ENCODE assay signal across 11 cellular contexts in genomic region chr5:154370119-154370518, GRCh38.
DNase-seq lines count a peak whose midpoint lies in the region; FAIRE-seq and TF ChIP-seq lines count a peak whose summit lies in the region.
"Had no signal": no experiment of that assay in that cellular context is flagged by ENCODE, and none has a peak within 500 bp of the region (broad histone marks: within the 10 kb centered on the region; RNA-seq: fewer than 3 reads in every experiment).

No MANE protein-coding gene starts in this region.

- no peaks in the 10 kb centered on the region for H3K9me3 ChIP-seq in skeletal muscle satellite cell (replicated peaks; ENCODE audit: low read length)
- H3K9me3 ChIP-seq: breast epithelium had no signal

- H3K4me1 ChIP-seq in skeletal muscle satellite cell (ENCODE audit: control insufficient read depth, insufficient read depth, low read length): peaks cover 75% of the 10 kb centered on the region
- H3K4me1 ChIP-seq: breast epithelium had no signal

- peak overlapping the region; percentile 5 for H3K9ac ChIP-seq in skeletal muscle satellite cell (ENCODE audit: low read depth, low read length)

- CTCF ChIA-PET in RWPE1 (lab: Yijun Ruan, JAX): interaction anchor here (0.5 kb wide), 1 partner anchor 605 kb away, joined by 3 read pairs; no protein-coding TSS in a partner anchor

- peak; percentile 15 for FAIRE-seq in H54 (lab: Jason Lieb, UNC)

- H3K4me3 ChIP-seq in fibroblast of mammary gland (ENCODE audit: control insufficient read depth, low read depth, low read length) (no peak overlapping the region), skeletal muscle satellite cell (ENCODE audit: low read length) (no peak overlapping the region)
- H3K4me3 ChIP-seq: breast epithelium had no signal

- H3K4me2 ChIP-seq in skeletal muscle satellite cell (ENCODE audit: low read length): peak overlapping the region; percentile 8

- no peak for TF ChIP-seq POLR2A in H54 (IDR thresholded peaks at IDR 0.05; ENCODE audit: low read depth, low read length)
- TF ChIP-seq POLR2A in erythroblast (IDR thresholded peaks at IDR 0.05; ENCODE audit: low read length): no peak

- H3K27ac ChIP-seq in RWPE1: peak overlapping the region; percentile 96

- in situ Hi-C loops in KBM-7 (cut with MboI; ENCODE audit: low pct_unique_long_range_greater_than_20kb, low sequenced_read_pairs): no loop called here

- TF ChIP-seq CTCF in RWPE1 (conservative IDR thresholded peaks at IDR 0.05; ENCODE audit: low read depth) (no peak), fibroblast of mammary gland (conservative IDR thresholded peaks at IDR 0.05; ENCODE audit: control insufficient read depth, insufficient read depth, low read depth, low read length) (no peak)

- DNase-seq in H54 (ENCODE audit: insufficient read length, low spot score): peak; percentile 44
- DNase-seq in RWPE1 (ENCODE audit: low spot score): no peak
- peak; percentile 61 for DNase-seq in fibroblast of mammary gland (ENCODE audit: low read depth)
- no peak for DNase-seq in erythroblast (lab: John Stamatoyannopoulos, UW)
- DNase-seq in NCI-H69 (lab: John Stamatoyannopoulos, UW): no peak
- DNase-seq in KBM-7: no peak
- no peak for DNase-seq in stimulated activated CD4-positive, alpha-beta T cell treated with anti-CD3 and anti-CD28 coated beads, Interleukin-12 subunit alpha, Interleukin-12 subunit beta, amount 100 ng/mL, for 4 hours
- DNase-seq: activated CD4-positive, alpha-beta T cell treated with anti-CD3 and anti-CD28 coated beads for 4 hours; CD8-positive, alpha-beta T cell had no signal

- H3K36me3 ChIP-seq in skeletal muscle satellite cell (ENCODE audit: insufficient read depth, low read length): no peaks in the 10 kb centered on the region
- H3K36me3 ChIP-seq: breast epithelium had no signal

- H3K27me3 ChIP-seq in skeletal muscle satellite cell (ENCODE audit: control insufficient read depth, insufficient read depth, low read length): no peaks in the 10 kb centered on the region
- H3K27me3 ChIP-seq: breast epithelium had no signal

- POLR2A ChIA-PET in RWPE1 (lab: Yijun Ruan, JAX; ENCODE audit: low non-redundant PET): no interaction called here

Comparison
In these comparisons a context has a peak if more than half of its experiments do, and no peak if none do; other contexts are left out.
1. DNase-seq: peak in H54 (single experiment) and fibroblast of mammary gland (single experiment); none in RWPE1 (single experiment), erythroblast (0 of 2), NCI-H69 (single experiment), KBM-7 (single experiment) and stimulated activated CD4-positive, alpha-beta T cell treated with anti-CD3 and anti-CD28 coated beads, Interleukin-12 subunit alpha, Interleukin-12 subunit beta, amount 100 ng/mL, for 4 hours (single experiment).